19 cellular contexts compared by ENCODE assay signal in the genomic region with DNA sequence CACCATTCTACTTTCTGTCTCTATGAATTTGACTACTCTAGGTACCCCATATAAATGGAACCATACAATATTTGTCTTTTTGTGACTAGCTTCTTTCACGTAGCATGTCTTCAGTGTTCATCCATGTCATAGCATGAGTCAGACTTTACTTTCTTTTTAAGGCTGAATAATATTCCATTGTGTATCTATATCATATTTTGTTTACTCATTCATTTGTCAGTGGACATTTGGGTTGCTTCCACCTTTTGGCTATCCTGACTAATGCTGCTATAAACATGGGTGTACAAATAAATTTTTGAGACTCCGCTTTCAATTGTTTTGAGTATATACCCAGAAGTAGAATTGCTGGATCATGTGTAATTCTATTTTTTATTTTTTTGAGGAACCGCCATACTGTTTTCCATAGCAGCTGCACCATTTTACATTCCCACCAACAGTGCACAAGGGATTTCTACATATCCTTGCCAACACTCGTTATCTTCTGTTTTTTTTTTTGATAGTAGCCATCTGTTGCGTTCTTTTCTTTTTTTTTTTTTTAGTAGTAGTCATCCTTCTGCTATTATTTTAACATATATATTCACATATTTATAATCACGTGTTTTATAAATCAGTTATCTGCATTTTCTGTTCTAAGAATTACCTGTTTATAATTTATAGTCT.
DNase-seq lines count a peak whose midpoint lies in the region; TF ChIP-seq lines count a peak whose summit lies in the region.
"Had no signal": no experiment of that assay in that cellular context is flagged by ENCODE, and none has a peak within 500 bp of the region (broad histone marks: within the 10 kb centered on the region; RNA-seq: fewer than 3 reads in every experiment).

No MANE protein-coding gene starts in this region.

- H3K4me3 Mint-ChIP-seq in neural crest cell: no peak overlapping the region
- H3K4me3 Mint-ChIP-seq in activated CD4-positive, alpha-beta memory T cell treated with anti-CD3 and anti-CD28 coated beads, Interleukin-2, amount 10 ng/mL, durations not matched to agents 7 days and 5 days: no peak overlapping the region
- H3K4me3 Mint-ChIP-seq: CD4-positive, CD25-positive, alpha-beta regulatory T cell had no signal

- no peak overlapping the region for H3K4me3 ChIP-seq in cardiac fibroblast (replicated peaks in 1 of 2; ENCODE audit: low read depth in 2 of 2, low read length in 2 of 2)
- H3K4me3 ChIP-seq: BLaER1, GM12878, Peyer's patch had no signal

- H3K9me3 Mint-ChIP-seq in neural crest cell: peaks cover 5% of the 10 kb centered on the region
- H3K9me3 Mint-ChIP-seq in activated CD4-positive, alpha-beta memory T cell treated with anti-CD3 and anti-CD28 coated beads, Interleukin-2, amount 10 ng/mL, durations not matched to agents 7 days and 5 days: no peaks in the 10 kb centered on the region

- CTCF ChIA-PET in activated CD4-positive, alpha-beta memory T cell treated with anti-CD3 and anti-CD28 coated beads, Interleukin-2, amount 10 ng/mL, durations not matched to agents 7 days and 5 days (lab: Charles Lee): no interaction called here

- DNase-seq in DMS 273 treated with DMSO at 0.1 percent for 48 hours (lab: John Stamatoyannopoulos, UW) (peak; percentile 85), NCI-H2171 (lab: John Stamatoyannopoulos, UW) (peak; percentile 48), cardiac fibroblast (ENCODE audit: low read depth in 2 of 2) (peak; percentile 40 to 55), neural crest cell (ENCODE audit: low read depth, low spot score) (no peak), NCI-H526 (lab: John Stamatoyannopoulos, UW) (no peak), NCI-H2227 (lab: John Stamatoyannopoulos, UW; ENCODE audit: unreplicated experiment) (no peak)
- no peak for DNase-seq in activated CD4-positive, alpha-beta memory T cell treated with anti-CD3 and anti-CD28 coated beads, Interleukin-2, amount 10 ng/mL, durations not matched to agents 7 days and 5 days
- DNase-seq: CD4-positive, CD25-positive, alpha-beta regulatory T cell; DMS53; HCEC 1CT; NCI-H1048; NCI-H1417; NCI-H1694; NCI-H2029 treated with DMSO at 0.1 percent for 48 hours; NCI-H526 treated with DMSO at 0.1 percent for 48 hours; Peyer's patch; SHP77 treated with DMSO at 0.1 percent for 48 hours had no signal

- peak overlapping the region; percentile 29 for H3K27ac Mint-ChIP-seq in neural crest cell (ENCODE audit: unreplicated experiment)
- no peak overlapping the region for H3K27ac Mint-ChIP-seq in activated CD4-positive, alpha-beta memory T cell treated with anti-CD3 and anti-CD28 coated beads, Interleukin-2, amount 10 ng/mL, durations not matched to agents 7 days and 5 days
- H3K27ac Mint-ChIP-seq: CD4-positive, CD25-positive, alpha-beta regulatory T cell had no signal

- H3K27me3 Mint-ChIP-seq in neural crest cell (ENCODE audit: low read depth): no peaks in the 10 kb centered on the region
- peaks cover 2% of the 10 kb centered on the region for H3K27me3 Mint-ChIP-seq in activated CD4-positive, alpha-beta memory T cell treated with anti-CD3 and anti-CD28 coated beads, Interleukin-2, amount 10 ng/mL, durations not matched to agents 7 days and 5 days

- POLR2A ChIA-PET in activated CD4-positive, alpha-beta memory T cell treated with anti-CD3 and anti-CD28 coated beads, Interleukin-2, amount 10 ng/mL, durations not matched to agents 7 days and 5 days (lab: Charles Lee): no interaction called here

- peaks cover 6% of the 10 kb centered on the region for H3K4me1 Mint-ChIP-seq in neural crest cell
- H3K4me1 Mint-ChIP-seq in activated CD4-positive, alpha-beta memory T cell treated with anti-CD3 and anti-CD28 coated beads, Interleukin-2, amount 10 ng/mL, durations not matched to agents 7 days and 5 days: no peaks in the 10 kb centered on the region

- H3K36me3 Mint-ChIP-seq in neural crest cell (ENCODE audit: low read depth): no peaks in the 10 kb centered on the region
- no peaks in the 10 kb centered on the region for H3K36me3 Mint-ChIP-seq in activated CD4-positive, alpha-beta memory T cell treated with anti-CD3 and anti-CD28 coated beads, Interleukin-2, amount 10 ng/mL, durations not matched to agents 7 days and 5 days (ENCODE audit: low read depth)
- H3K36me3 Mint-ChIP-seq: CD4-positive, CD25-positive, alpha-beta regulatory T cell had no signal

- no peak for TF ChIP-seq CTCF in cardiac fibroblast (IDR thresholded peaks at IDR 0.05; ENCODE audit: low read depth, low read length)
- TF ChIP-seq CTCF in neural crest cell (conservative IDR thresholded peaks at IDR 0.05): no peak

Comparison
In these comparisons a context has a peak if more than half of its experiments do, and no peak if none do; other contexts are left out.
1. DNase-seq: peak in DMS 273 treated with DMSO at 0.1 percent for 48 hours (single experiment), NCI-H2171 (single experiment) and cardiac fibroblast (2 of 2); none in neural crest cell (single experiment), NCI-H526 (0 of 2), NCI-H2227 (single experiment) and activated CD4-positive, alpha-beta memory T cell treated with anti-CD3 and anti-CD28 coated beads, Interleukin-2, amount 10 ng/mL, durations not matched to agents 7 days and 5 days (single experiment).